ENCODE assay signal across 8 cellular contexts in genomic region chr14:50064993-50065392, GRCh38. TPM values are rescaled to one million over a fixed set of nuclear protein-coding genes. Genes with fewer than 3 reads are reported as not detected.
DNase-seq lines count a peak whose midpoint lies in the region; ATAC-seq and TF ChIP-seq lines count a peak whose summit lies in the region.

No MANE protein-coding gene starts in this region.

- no peaks in the 10 kb centered on the region for H3K9me3 Mint-ChIP-seq in GM23338

- DNase-seq in GDM1 (lab: John Stamatoyannopoulos, UW) (peak; percentile 17), left lung (peak in 1 of 2 donors; percentile 68), GM23338 (ENCODE audit: low spot score) (no peak), 8988T (no peak), NCI-H1105 (lab: John Stamatoyannopoulos, UW) (no peak)
- peak; percentile 74 for DNase-seq in activated CD8-positive, alpha-beta memory T cell treated with anti-CD3 and anti-CD28 coated beads for 24 hours

- H3K4me2 ChIP-seq in KMS-11 (peak overlapping the region; percentile 95), GM23338 (no peak overlapping the region)

- H2AFZ ChIP-seq in KMS-11 (ENCODE audit: low read depth), result no peak overlapping the region
- H2AFZ ChIP-seq in GM23338, result no peak overlapping the region

- no peak for TF ChIP-seq CTCF in KMS-11 (conservative IDR thresholded peaks at IDR 0.05; ENCODE audit: low read depth, low read length)
- TF ChIP-seq CTCF in left lung (IDR thresholded peaks at IDR 0.05), result no peak
- no peak for TF ChIP-seq CTCF in GM23338 (conservative IDR thresholded peaks at IDR 0.05; ENCODE audit: low read depth in 2 of 2)

- intact Hi-C loops in left lung (cut with DNase I), result no loop called here

- H3K36me3 Mint-ChIP-seq in GM23338 (ENCODE audit: low read depth), result no peaks in the 10 kb centered on the region

- H3K4me1 ChIP-seq in KMS-11 (ENCODE audit: low read depth, poor library complexity, severe bottlenecking) (peaks cover 86% of the 10 kb centered on the region), left lung (peaks cover 20 to 41% of the 10 kb centered on the region in 2 donors), GM23338 (ENCODE audit: insufficient read depth) (peaks cover 27% of the 10 kb centered on the region)

- H4K20me1 ChIP-seq in KMS-11 (ENCODE audit: insufficient read depth) (no peaks in the 10 kb centered on the region), GM23338 (replicated peaks; ENCODE audit: insufficient read depth) (no peaks in the 10 kb centered on the region)

- no peak overlapping the region for H3K27ac Mint-ChIP-seq in GM23338

- H3K27me3 Mint-ChIP-seq in GM23338 (ENCODE audit: insufficient read depth, low read depth, poor library complexity), result peaks cover 3% of the 10 kb centered on the region

- H3K4me3 Mint-ChIP-seq in GM23338, result no peak overlapping the region

- no peaks in the 10 kb centered on the region for H3K9me2 ChIP-seq in GM23338 (ENCODE audit: insufficient read depth)

- peak overlapping the region; percentile 82 for H3K9ac ChIP-seq in KMS-11

- no peaks in the 10 kb centered on the region for H3K36me3 ChIP-seq in KMS-11 (ENCODE audit: insufficient read depth)
- H3K36me3 ChIP-seq in left lung, result no peaks in the 10 kb centered on the region
- no peaks in the 10 kb centered on the region for H3K36me3 ChIP-seq in GM23338 (ENCODE audit: insufficient read depth)

- no peaks in the 10 kb centered on the region for H3K27me3 ChIP-seq in KMS-11 (ENCODE audit: insufficient read depth, low read depth)
- no peaks in the 10 kb centered on the region for H3K27me3 ChIP-seq in left lung
- H3K27me3 ChIP-seq in GM23338 (ENCODE audit: insufficient read depth), result no peaks in the 10 kb centered on the region

- peak overlapping the region; percentile 99 for H3K27ac ChIP-seq in KMS-11
- peak overlapping the region; percentile 30 to 31 for H3K27ac ChIP-seq in left lung
- H3K27ac ChIP-seq in GM23338 (ENCODE audit: low read depth), result no peak overlapping the region

- H3K79me2 ChIP-seq in KMS-11 (ENCODE audit: insufficient read depth, low read depth) (no peaks in the 10 kb centered on the region), GM23338 (replicated peaks; ENCODE audit: insufficient read depth) (no peaks in the 10 kb centered on the region)

- H3K4me3 ChIP-seq in KMS-11 (IDR thresholded peaks at IDR 0.05; ENCODE audit: insufficient read depth, low read depth, low read length) (no peak overlapping the region), left lung (no peak overlapping the region), GM23338 (no peak overlapping the region)

- no peaks in the 10 kb centered on the region for H3K9me3 ChIP-seq in left lung

- no peaks in the 10 kb centered on the region; the same call in 1 of the 2 replicates for H3F3A ChIP-seq in GM23338 (replicated peaks; ENCODE audit: low read depth)

- peaks cover 27% of the 10 kb centered on the region for H3K4me1 Mint-ChIP-seq in GM23338

- ATAC-seq in GM21576 (IDR thresholded peaks at IDR 0.05; ENCODE audit: unreplicated experiment), result peak; percentile 63
- ATAC-seq in left lung, result peak; percentile 63
- no peak for ATAC-seq in GM23338

TF ChIP-seq in GM23338, 12 proteins besides CTCF, POLR2A, EP300 and RAD21 (continues in another document):
- TF ChIP-seq STAT1 (IDR thresholded peaks at IDR 0.05; ENCODE audit: unreplicated experiment) (no peak), EZH2 (IDR thresholded peaks at IDR 0.05; ENCODE audit: low read depth, unreplicated experiment) (no peak), POLR2AphosphoS5 (IDR thresholded peaks at IDR 0.05; ENCODE audit: low read depth) (no peak), ETS1 (IDR thresholded peaks at IDR 0.05) (no peak), REST (IDR thresholded peaks at IDR 0.05; ENCODE audit: unreplicated experiment) (no peak), CREB1 (CRISPR knock-in tag; IDR thresholded peaks at IDR 0.05; ENCODE audit: low read depth) (no peak), ZNF114 (CRISPR knock-in tag; IDR thresholded peaks at IDR 0.05) (no peak), EZH2phosphoT487 (IDR thresholded peaks at IDR 0.05; ENCODE audit: unreplicated experiment) (no peak)

RNA-seq across cellular contexts. Expression of gene VCPKMT, which starts 51.4 kb away (rescaled TPM):
- total RNA-seq in left lung, result 1 to 10 TPM; 5.8 to 9.3 TPM
- total RNA-seq in GM23338 (2014; rRNA removed; shearing (Covaris generic)), result 8.0 and 12.3 TPM in 2 replicates
- polyA plus RNA-seq in GM23338 (2016; fragmentation: Nextera tagmentation; extraction: Ambion mirVana), result 12.6 and 15.8 TPM in 2 replicates

Comparison
In these comparisons a context has a peak if more than half of its experiments do, and no peak if none do; other contexts are left out.
1. DNase-seq: peak in GDM1 (single experiment) and activated CD8-positive, alpha-beta memory T cell treated with anti-CD3 and anti-CD28 coated beads for 24 hours (single experiment); none in GM23338 (single experiment), 8988T (single experiment) and NCI-H1105 (single experiment).